In the genomic region with DNA sequence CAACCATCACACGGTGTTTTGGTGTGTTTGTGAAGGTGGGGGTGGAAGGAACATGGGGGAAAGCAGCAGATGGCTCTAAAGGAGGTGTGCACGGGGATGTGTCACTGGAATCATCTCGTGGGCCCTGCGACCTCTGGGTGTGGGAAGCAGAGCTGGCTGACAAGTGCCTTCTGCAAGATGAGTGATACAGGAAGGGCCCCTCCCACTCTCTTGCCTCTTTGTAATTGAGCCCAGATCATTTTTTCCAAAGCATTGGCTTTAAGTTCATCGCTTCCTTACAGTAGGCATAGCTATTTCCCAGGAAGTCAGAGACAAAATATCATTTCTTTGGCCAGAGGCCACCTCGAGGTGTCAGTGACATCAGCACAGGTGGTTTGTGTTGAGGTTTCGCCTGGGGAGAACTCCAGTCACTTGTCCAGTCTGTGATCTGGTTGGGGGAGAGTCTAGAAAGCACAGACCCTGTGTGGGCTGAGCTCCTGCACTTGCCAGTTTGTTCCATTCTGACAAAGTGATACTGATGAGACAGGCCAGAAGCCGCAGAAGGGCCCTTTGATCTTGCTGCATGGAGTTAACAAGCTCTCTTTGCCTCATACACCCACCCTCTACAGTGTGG, we compare ENCODE assay signal across 8 cellular contexts. TPM values are rescaled to one million over a fixed set of nuclear protein-coding genes. Genes with fewer than 3 reads are reported as not detected.
DNase-seq lines count a peak whose midpoint lies in the region; ATAC-seq lines count a peak whose summit lies in the region.

No MANE protein-coding gene starts in this region.

- DNase-seq in M059J (ENCODE audit: low read depth), result peak; percentile 65
- DNase-seq in activated T-cell treated with anti-CD3 and anti-CD28 coated beads, Interleukin-2, amount 50 U/mL, for 24 hours, result peak; percentile 81
- DNase-seq in hepatic stellate cell (ENCODE audit: low spot score), result peak; percentile 26
- peak; percentile 37 to 61 for DNase-seq in stimulated activated CD8-positive, alpha-beta memory T cell treated with anti-CD3 and anti-CD28 coated beads, Interleukin-4, amount 100 ng/mL, for 4 hours (ENCODE audit: low read depth in 2 of 2, low spot score in 1 of 2)
- DNase-seq in sciatic nerve (ENCODE audit: low spot score), result no peak
- DNase-seq in DMS 273 (lab: John Stamatoyannopoulos, UW; ENCODE audit: unreplicated experiment), result no peak
- no peak for DNase-seq in kidney glomerular epithelial cell (lab: John Stamatoyannopoulos, UW)

- intact Hi-C loops in sciatic nerve (cut with DNase I), result no loop called here

- H3K4me1 Mint-ChIP-seq in activated T-cell treated with anti-CD3 and anti-CD28 coated beads, Interleukin-2, amount 50 U/mL, for 24 hours (ENCODE audit: low read depth), result peaks cover 64% of the 10 kb centered on the region

- ATAC-seq in sciatic nerve (no peak), HG03097 (IDR thresholded peaks at IDR 0.05; ENCODE audit: low FRiP score, unreplicated experiment) (no peak)

- peak overlapping the region; percentile 47 for H3K4me3 Mint-ChIP-seq in activated T-cell treated with anti-CD3 and anti-CD28 coated beads, Interleukin-2, amount 50 U/mL, for 24 hours

- no peaks in the 10 kb centered on the region for H3K27me3 Mint-ChIP-seq in activated T-cell treated with anti-CD3 and anti-CD28 coated beads, Interleukin-2, amount 50 U/mL, for 24 hours

- H3K27ac Mint-ChIP-seq in activated T-cell treated with anti-CD3 and anti-CD28 coated beads, Interleukin-2, amount 50 U/mL, for 24 hours, result peak overlapping the region; percentile 98

- no peaks in the 10 kb centered on the region for H3K9me3 Mint-ChIP-seq in activated T-cell treated with anti-CD3 and anti-CD28 coated beads, Interleukin-2, amount 50 U/mL, for 24 hours

- peaks cover 93% of the 10 kb centered on the region for H3K36me3 Mint-ChIP-seq in activated T-cell treated with anti-CD3 and anti-CD28 coated beads, Interleukin-2, amount 50 U/mL, for 24 hours (ENCODE audit: low read depth)

RNA-seq across cellular contexts. Expression of a gene that starts 20.6 kb away (rescaled TPM):
- 20.9 and 48.2 TPM in 2 replicates for total RNA-seq in M059J (2014; rRNA removed; shearing (Covaris generic))
- total RNA-seq in sciatic nerve, result 64.0 TPM

RNA-seq across cellular contexts. Expression of a gene that starts 33.9 kb away (rescaled TPM):
- total RNA-seq in M059J (2014; rRNA removed; shearing (Covaris generic)), result 32.0 and 37.4 TPM in 2 replicates
- 40.1 TPM for total RNA-seq in sciatic nerve

RNA-seq across cellular contexts. Expression of a gene that starts 33.9 kb away (rescaled TPM):
- total RNA-seq in M059J (2014; rRNA removed; shearing (Covaris generic)), result 82.1 and 84.6 TPM in 2 replicates
- total RNA-seq in sciatic nerve, result 65.1 TPM

Comparison
In these comparisons a context has a peak if more than half of its experiments do, and no peak if none do; other contexts are left out.
1. DNase-seq: peak in M059J (single experiment), activated T-cell treated with anti-CD3 and anti-CD28 coated beads, Interleukin-2, amount 50 U/mL, for 24 hours (single experiment), hepatic stellate cell (single experiment) and stimulated activated CD8-positive, alpha-beta memory T cell treated with anti-CD3 and anti-CD28 coated beads, Interleukin-4, amount 100 ng/mL, for 4 hours (2 of 2); none in sciatic nerve (single experiment), DMS 273 (single experiment) and kidney glomerular epithelial cell (single experiment).